In genomic region chr15:98776607-98777281, GRCh38 we compare ENCODE assay signal across 8 cellular contexts.
DNase-seq lines count a peak whose midpoint lies in the region; ATAC-seq and TF ChIP-seq lines count a peak whose summit lies in the region.

No MANE protein-coding gene starts in this region.

- H3K9me3 ChIP-seq in lower lobe of right lung = no peaks in the 10 kb centered on the region

- no peaks in the 10 kb centered on the region for H3K27me3 ChIP-seq in lower lobe of right lung (ENCODE audit: low read depth)

- DNase-seq in stimulated activated CD4-positive, alpha-beta T cell treated with anti-CD3 and anti-CD28 coated beads, Interleukin-15, amount 100 ng/mL, for 24 hours = peak; percentile 39
- DNase-seq in stimulated activated CD4-positive, alpha-beta T cell treated with anti-CD3 and anti-CD28 coated beads, Interleukin-4, amount 100 ng/mL, for 24 hours = no peak
- peak; percentile 63 for DNase-seq in activated naive CD8-positive, alpha-beta T cell treated with anti-CD3 and anti-CD28 coated beads for 36 hours
- DNase-seq in lower lobe of right lung (peak; percentile 66), NCI-H226 (no peak), ecto neural progenitor cell (ENCODE audit: low spot score) (no peak)
- DNase-seq in effector CD8-positive, alpha-beta T cell (lab: John Stamatoyannopoulos, UW) = no peak

- H3K4me1 Mint-ChIP-seq in activated naive CD8-positive, alpha-beta T cell treated with anti-CD3 and anti-CD28 coated beads for 36 hours = peaks cover 52% of the 10 kb centered on the region

- no peak overlapping the region for H3K4me3 ChIP-seq in lower lobe of right lung

- H3K4me1 ChIP-seq in lower lobe of right lung = peaks cover 33% of the 10 kb centered on the region

- intact Hi-C loops in lower lobe of right lung (cut with DNase I) = no loop called here

- H3K36me3 ChIP-seq in lower lobe of right lung = no peaks in the 10 kb centered on the region

- H3K27ac Mint-ChIP-seq in activated naive CD8-positive, alpha-beta T cell treated with anti-CD3 and anti-CD28 coated beads for 36 hours = peak overlapping the region; percentile 71

- peak overlapping the region; percentile 44 for H3K27ac ChIP-seq in lower lobe of right lung

- ATAC-seq in HG03521 (IDR thresholded peaks at IDR 0.05; ENCODE audit: unreplicated experiment) (peak; percentile 47), lower lobe of right lung (peak; percentile 75 to 80)

- no peaks in the 10 kb centered on the region for H3K9me3 Mint-ChIP-seq in activated naive CD8-positive, alpha-beta T cell treated with anti-CD3 and anti-CD28 coated beads for 36 hours

- peaks cover 2% of the 10 kb centered on the region for H3K36me3 Mint-ChIP-seq in activated naive CD8-positive, alpha-beta T cell treated with anti-CD3 and anti-CD28 coated beads for 36 hours

- no peaks in the 10 kb centered on the region for H3K27me3 Mint-ChIP-seq in activated naive CD8-positive, alpha-beta T cell treated with anti-CD3 and anti-CD28 coated beads for 36 hours

- no peak for TF ChIP-seq CTCF in lower lobe of right lung (IDR thresholded peaks at IDR 0.05)

- H3K4me3 Mint-ChIP-seq in activated naive CD8-positive, alpha-beta T cell treated with anti-CD3 and anti-CD28 coated beads for 36 hours = peak overlapping the region; percentile 40

Comparison
In these comparisons a context has a peak if more than half of its experiments do, and no peak if none do; other contexts are left out.
1. DNase-seq: peak in stimulated activated CD4-positive, alpha-beta T cell treated with anti-CD3 and anti-CD28 coated beads, Interleukin-15, amount 100 ng/mL, for 24 hours (single experiment), activated naive CD8-positive, alpha-beta T cell treated with anti-CD3 and anti-CD28 coated beads for 36 hours (single experiment) and lower lobe of right lung (single experiment); none in stimulated activated CD4-positive, alpha-beta T cell treated with anti-CD3 and anti-CD28 coated beads, Interleukin-4, amount 100 ng/mL, for 24 hours (single experiment), NCI-H226 (single experiment), effector CD8-positive, alpha-beta T cell (single experiment) and ecto neural progenitor cell (single experiment).